ENCODE assay signal across 13 cellular contexts in genomic region chr3:13565581-13566461, GRCh38. TPM values are rescaled to one million over a fixed set of nuclear protein-coding genes. Genes with fewer than 3 reads are reported as not detected.
A peak's percentile ranks its signal among the peaks of the same experiment; 100 is the strongest.
DNase-seq lines count a peak whose midpoint lies in the region; ATAC-seq lines count a peak whose summit lies in the region.
"Had no signal": no experiment of that assay in that cellular context is flagged by ENCODE, and none has a peak within 500 bp of the region (broad histone marks: within the 10 kb centered on the region; RNA-seq: fewer than 3 reads in every experiment).

No MANE protein-coding gene starts in this region.

- H3K79me1 ChIP-seq in trophoblast cell (ENCODE audit: low read length) = no peaks in the 10 kb centered on the region

- H3K27ac ChIP-seq in trophoblast cell (ENCODE audit: low read depth, low read length) = no peak overlapping the region
- H3K27ac ChIP-seq: PC-9 had no signal

- H3K36me3 ChIP-seq in NT2/D1 (ENCODE audit: insufficient read depth, insufficient read length, low read length) (peaks cover 15% of the 10 kb centered on the region), trophoblast cell (ENCODE audit: control insufficient read depth in 1 of 2, insufficient read depth in 2 of 2, low read length in 2 of 2) (no peaks in the 10 kb centered on the region)
- H3K36me3 ChIP-seq: BE2C had no signal

- H3K18ac ChIP-seq in trophoblast cell (ENCODE audit: low read length) = no peak overlapping the region

- WGBS in trophoblast cell (ENCODE audit: extremely low coverage, insufficient coverage, insufficient read length) = no CpG with 5 or more reads among the region's 17 CpGs

- no peak overlapping the region for H3K4me2 ChIP-seq in trophoblast cell (ENCODE audit: low read length)
- H3K4me2 ChIP-seq: PC-9 had no signal

- no peak overlapping the region for H3K4ac ChIP-seq in trophoblast cell (ENCODE audit: low read depth, low read length)

- H4K12ac ChIP-seq in trophoblast cell (ENCODE audit: low read depth, low read length) = no peak overlapping the region

- H3K9me3 ChIP-seq in NT2/D1 (ENCODE audit: insufficient read depth, low read length) = no peaks in the 10 kb centered on the region
- peaks cover 4% of the 10 kb centered on the region for H3K9me3 ChIP-seq in trophoblast cell (ENCODE audit: insufficient read depth, low read depth, low read length)
- H3K9me3 ChIP-seq: BE2C had no signal

- DNase-seq in NT2/D1 (ENCODE audit: low read depth, low spot score) = no peak
- DNase-seq in cerebellum (ENCODE audit: low spot score) = peak; percentile 40
- no peak for DNase-seq in left ventricle myocardium superior
- DNase-seq in trophoblast cell = no peak
- DNase-seq in activated CD4-positive, CD25-positive, alpha-beta regulatory T cell (lab: John Stamatoyannopoulos, UW) = no peak
- no peak for DNase-seq in NCI-H146 (lab: John Stamatoyannopoulos, UW)
- DNase-seq: BE2C; CD8-positive, alpha-beta T cell; GOT3; KG1; PC-9 had no signal

- no peak overlapping the region for H2BK120ac ChIP-seq in trophoblast cell (ENCODE audit: insufficient read depth, low read length, poor library complexity)

- peaks cover 9% of the 10 kb centered on the region for H3K4me1 ChIP-seq in NT2/D1 (ENCODE audit: insufficient read depth, insufficient read length)
- no peaks in the 10 kb centered on the region for H3K4me1 ChIP-seq in trophoblast cell (ENCODE audit: control insufficient read depth in 1 of 2, insufficient read depth in 2 of 2, low read length in 2 of 2)

- no peak overlapping the region for H2AFZ ChIP-seq in trophoblast cell (ENCODE audit: insufficient read depth, low read length, poor library complexity)
- H2AFZ ChIP-seq: PC-9 had no signal

- no peak overlapping the region for H3K23ac ChIP-seq in trophoblast cell (ENCODE audit: low read length)

- H2BK5ac ChIP-seq in trophoblast cell (ENCODE audit: low read depth, low read length, poor library complexity) = no peak overlapping the region

- H3K9ac ChIP-seq in NT2/D1 (ENCODE audit: insufficient read length, low read depth) = peak overlapping the region; percentile 27
- H3K9ac ChIP-seq in trophoblast cell (ENCODE audit: low read length) = no peak overlapping the region

- H3K27me3 ChIP-seq in NT2/D1 (ENCODE audit: insufficient read depth, insufficient read length) (no peaks in the 10 kb centered on the region), trophoblast cell (ENCODE audit: insufficient read depth, low read length) (no peaks in the 10 kb centered on the region)
- H3K27me3 ChIP-seq: BE2C had no signal

- no peak overlapping the region for H2BK12ac ChIP-seq in trophoblast cell (ENCODE audit: low read length)

- H3K79me2 ChIP-seq in trophoblast cell (ENCODE audit: control insufficient read depth, insufficient read depth, low read length, poor library complexity) = no peaks in the 10 kb centered on the region

- H4K8ac ChIP-seq in trophoblast cell (ENCODE audit: low read depth, low read length) = no peak overlapping the region

- peak; percentile 77 for ATAC-seq in left ventricle myocardium superior
- ATAC-seq in GM18502 (IDR thresholded peaks at IDR 0.05; ENCODE audit: poor library complexity, unreplicated experiment) = no peak

- H2AK5ac ChIP-seq in trophoblast cell (ENCODE audit: low read length) = no peak overlapping the region

- H3K4me3 ChIP-seq in NT2/D1 (ENCODE audit: insufficient read length, low read depth) (no peak overlapping the region), trophoblast cell (ENCODE audit: low read depth, low read length) (peak overlapping the region; percentile 35)
- H3K4me3 ChIP-seq: PC-9 had no signal

- no peak overlapping the region for H3K14ac ChIP-seq in trophoblast cell (ENCODE audit: low read length)

- intact Hi-C loops in left ventricle myocardium superior (cut with micrococcal nuclease) = no loop called here

- H4K91ac ChIP-seq in trophoblast cell (ENCODE audit: low read depth, low read length) = no peak overlapping the region

RNA-seq across cellular contexts. Expression of gene FBLN2, which starts 16.9 kb away (rescaled TPM):
- total RNA-seq in cerebellum (11.3 TPM), left ventricle myocardium superior (53.8 TPM)
- polyA plus RNA-seq in trophoblast cell (2013) = 15.9 and 19.7 TPM in 2 replicates
- total RNA-seq: MCF 10A had no signal
